ENCODE assay signal across 29 cellular contexts in the genomic region with DNA sequence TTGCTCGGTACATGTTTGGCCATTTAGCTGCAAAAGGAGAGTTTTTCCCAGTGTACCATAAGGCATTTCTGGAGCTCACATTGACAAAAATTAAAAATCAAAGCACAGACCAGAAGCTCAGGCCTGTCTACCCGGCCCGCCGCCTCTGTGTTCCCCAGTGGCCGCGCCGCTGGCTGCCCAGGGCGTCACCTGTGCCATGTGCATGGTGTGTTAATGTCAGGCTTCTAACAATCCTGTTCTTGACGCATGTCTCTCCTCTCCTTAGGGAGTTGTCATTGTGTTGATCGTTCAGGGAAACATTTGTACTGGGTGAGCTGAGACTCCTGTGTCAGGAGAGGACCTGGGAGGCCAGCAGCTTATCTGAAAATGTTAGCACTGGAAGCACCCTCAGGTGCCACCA.
"Had no signal": no experiment of that assay in that cellular context is flagged by ENCODE, and none has a peak within 500 bp of the region (broad histone marks: within the 10 kb centered on the region; RNA-seq: fewer than 3 reads in every experiment).

No MANE protein-coding gene starts in this region.

- H3K4me1 Mint-ChIP-seq: stimulated activated memory B cell treated with anti-CD40 and anti-IgM and Interleukin-4, amounts not matched to agents 10 μg/mL and 1 μg/mL and 100 μg/mL, for 72 hours; stimulated activated naive B cell treated with anti-CD40 and anti-IgM and Interleukin-4, amounts not matched to agents 10 μg/mL and 1 μg/mL and 100 μg/mL, for 72 hours had no signal

- H3K9me3 Mint-ChIP-seq: stimulated activated effector memory CD8-positive, alpha-beta T cell treated with anti-CD3 and anti-CD28 coated beads, Interleukin-12 subunit alpha, Interleukin-12 subunit beta, amount 100 ng/mL, for 72 hours; stimulated activated memory B cell treated with anti-CD40 and anti-IgM and Interleukin-4, amounts not matched to agents 10 μg/mL and 1 μg/mL and 100 μg/mL, for 72 hours; stimulated activated naive B cell treated with anti-CD40 and anti-IgM and Interleukin-4, amounts not matched to agents 10 μg/mL and 1 μg/mL and 100 μg/mL, for 72 hours; stimulated activated naive CD8-positive, alpha-beta T cell treated with anti-CD3 and anti-CD28 coated beads, Interleukin-15, amount 100 ng/mL, for 72 hours; stimulated activated naive CD8-positive, alpha-beta T cell treated with anti-CD3 and anti-CD28 coated beads, Interleukin-15, Interleukin-2, amounts not matched to agents 100 ng/mL and 50 ng/mL, for 24 hours; type B pancreatic cell had no signal

- H3K27ac Mint-ChIP-seq: stimulated activated effector memory CD8-positive, alpha-beta T cell treated with anti-CD3 and anti-CD28 coated beads, Interleukin-12 subunit alpha, Interleukin-12 subunit beta, amount 100 ng/mL, for 72 hours; stimulated activated memory B cell treated with anti-CD40 and anti-IgM and Interleukin-4, amounts not matched to agents 10 μg/mL and 1 μg/mL and 100 μg/mL, for 72 hours; stimulated activated naive B cell treated with anti-CD40 and anti-IgM and Interleukin-4, amounts not matched to agents 10 μg/mL and 1 μg/mL and 100 μg/mL, for 72 hours; stimulated activated naive CD8-positive, alpha-beta T cell treated with anti-CD3 and anti-CD28 coated beads, Interleukin-15, amount 100 ng/mL, for 72 hours; stimulated activated naive CD8-positive, alpha-beta T cell treated with anti-CD3 and anti-CD28 coated beads, Interleukin-15, Interleukin-2, amounts not matched to agents 100 ng/mL and 50 ng/mL, for 24 hours; type B pancreatic cell had no signal

- H3K27ac ChIP-seq: stomach, suprapubic skin, testis, thoracic aorta, thyroid gland, tibial artery, tibial nerve, transverse colon, upper lobe of left lung, upper lobe of right lung, uterus, vagina had no signal

- H3K4me3 Mint-ChIP-seq: stimulated activated effector memory CD8-positive, alpha-beta T cell treated with anti-CD3 and anti-CD28 coated beads, Interleukin-12 subunit alpha, Interleukin-12 subunit beta, amount 100 ng/mL, for 72 hours; stimulated activated memory B cell treated with anti-CD40 and anti-IgM and Interleukin-4, amounts not matched to agents 10 μg/mL and 1 μg/mL and 100 μg/mL, for 72 hours; stimulated activated naive B cell treated with anti-CD40 and anti-IgM and Interleukin-4, amounts not matched to agents 10 μg/mL and 1 μg/mL and 100 μg/mL, for 72 hours; stimulated activated naive CD8-positive, alpha-beta T cell treated with anti-CD3 and anti-CD28 coated beads, Interleukin-15, amount 100 ng/mL, for 72 hours; stimulated activated naive CD8-positive, alpha-beta T cell treated with anti-CD3 and anti-CD28 coated beads, Interleukin-15, Interleukin-2, amounts not matched to agents 100 ng/mL and 50 ng/mL, for 24 hours; type B pancreatic cell had no signal

- DNase-seq: stimulated activated CD4-positive, alpha-beta T cell treated with anti-CD3 and anti-CD28 coated beads, Interleukin-2, amount 100 ng/mL, for 48 hours; stimulated activated CD4-positive, alpha-beta T cell treated with anti-CD3 and anti-CD28 coated beads, Interleukin-4, amount 100 ng/mL, for 1 hour; stimulated activated CD4-positive, alpha-beta T cell treated with anti-CD3 and anti-CD28 coated beads, Interleukin-4, amount 100 ng/mL, for 24 hours; stimulated activated CD4-positive, alpha-beta T cell treated with anti-CD3 and anti-CD28 coated beads, Interleukin-4, amount 100 ng/mL, for 4 hours; stimulated activated CD8-positive, alpha-beta memory T cell treated with anti-CD3 and anti-CD28 coated beads, Interleukin-4, amount 100 ng/mL, for 48 hours; stimulated activated naive B cell treated with anti-CD40 and anti-IgM and Interleukin-4, amounts not matched to agents 10 μg/mL and 1 μg/mL and 100 μg/mL, for 72 hours; stimulated activated naive CD4-positive, alpha-beta T cell; stimulated activated naive CD4-positive, alpha-beta T cell treated with Interleukin-2 at 50 U/mL for 16 hours; stimulated activated naive CD8-positive, alpha-beta T cell treated with anti-CD3 and anti-CD28 coated beads, Interleukin-15, amount 100 ng/mL, for 72 hours; stimulated activated naive CD8-positive, alpha-beta T cell treated with anti-CD3 and anti-CD28 coated beads, Interleukin-15, Interleukin-2, amounts not matched to agents 100 U/mL and 50 U/mL, for 24 hours; stomach; substantia nigra; testis; thyroid gland; tibial artery; transverse colon; trophoblast cell; upper lobe of right lung; uterus had no signal

- H3K36me3 ChIP-seq: stomach, suprapubic skin, thoracic aorta, thyroid gland, tibial artery, tibial nerve, transverse colon, upper lobe of left lung, upper lobe of right lung, uterus, vagina had no signal

- H3K4me3 ChIP-seq: stomach, suprapubic skin, testis, thoracic aorta, thyroid gland, tibial artery, tibial nerve, transverse colon, upper lobe of left lung, upper lobe of right lung, uterus, vagina had no signal

- H3K4me1 ChIP-seq: stomach, suprapubic skin, testis, thyroid gland, tibial artery, tibial nerve, transverse colon, upper lobe of left lung, upper lobe of right lung, uterus, vagina had no signal

- ATAC-seq: stimulated activated effector memory CD8-positive, alpha-beta T cell treated with anti-CD3 and anti-CD28 coated beads, Interleukin-12 subunit alpha, Interleukin-12 subunit beta, amount 100 ng/mL, for 72 hours; stimulated activated naive B cell treated with anti-CD40 and anti-IgM and Interleukin-4, amounts not matched to agents 10 μg/mL and 1 μg/mL and 100 μg/mL, for 72 hours; stimulated activated naive CD8-positive, alpha-beta T cell treated with anti-CD3 and anti-CD28 coated beads, Interleukin-15, amount 100 ng/mL, for 72 hours; stimulated activated naive CD8-positive, alpha-beta T cell treated with anti-CD3 and anti-CD28 coated beads, Interleukin-15, Interleukin-2, amounts not matched to agents 100 U/mL and 50 U/mL, for 24 hours; upper lobe of right lung had no signal

- H3K27me3 ChIP-seq: testis, thyroid gland, upper lobe of left lung, uterus, vagina had no signal

- H3K36me3 Mint-ChIP-seq: stimulated activated effector memory CD8-positive, alpha-beta T cell treated with anti-CD3 and anti-CD28 coated beads, Interleukin-12 subunit alpha, Interleukin-12 subunit beta, amount 100 ng/mL, for 72 hours; stimulated activated memory B cell treated with anti-CD40 and anti-IgM and Interleukin-4, amounts not matched to agents 10 μg/mL and 1 μg/mL and 100 μg/mL, for 72 hours; stimulated activated naive B cell treated with anti-CD40 and anti-IgM and Interleukin-4, amounts not matched to agents 10 μg/mL and 1 μg/mL and 100 μg/mL, for 72 hours; type B pancreatic cell had no signal

- H3K9me3 ChIP-seq: stomach, suprapubic skin, testis, thoracic aorta, thyroid gland, tibial artery, tibial nerve, transverse colon, upper lobe of left lung, upper lobe of right lung, uterus, vagina had no signal

- FAIRE-seq: urothelium cell line had no signal
